1 cellular context compared by ENCODE assay signal in genomic region chr6:3209114-3210023, GRCh38.
TF ChIP-seq lines count a peak whose summit lies in the region.

No MANE protein-coding gene starts in this region.

TF ChIP-seq in SK-N-SH, 30 proteins besides CTCF, POLR2A, EP300 and RAD21 (continued from another document):
- TF ChIP-seq ZBTB33 (IDR thresholded peaks at IDR 0.05; ENCODE audit: borderline replicate concordance, low read depth) (no peak), NFIC (IDR thresholded peaks at IDR 0.05; ENCODE audit: borderline replicate concordance) (no peak), RFX5 (IDR thresholded peaks at IDR 0.05; ENCODE audit: low read length) (no peak), CHD2 (IDR thresholded peaks at IDR 0.05; ENCODE audit: low read length, partially characterized antibody) (peak; percentile 71), GABPA (IDR thresholded peaks at IDR 0.05; ENCODE audit: low read depth) (no peak; the same call in 1 of the 2 replicates), USF1 (IDR thresholded peaks at IDR 0.05; ENCODE audit: borderline replicate concordance, low read depth) (0 out of 2 replicates have a peak, but pooled peaks have one; percentile 6), EZH2phosphoT487 (IDR thresholded peaks at IDR 0.05; ENCODE audit: borderline replicate concordance, low read depth) (no peak), MXI1 (IDR thresholded peaks at IDR 0.05; ENCODE audit: low read depth, low read length) (peak; percentile 77), FOXJ3 (CRISPR knock-in tag; IDR thresholded peaks at IDR 0.05) (no peak), PBX3 (IDR thresholded peaks at IDR 0.05) (peak; percentile 54; the same call in 1 of the 2 replicates), ELF1 (IDR thresholded peaks at IDR 0.05) (peak; percentile 88), MEF2A (IDR thresholded peaks at IDR 0.05; ENCODE audit: borderline replicate concordance, low read depth) (no peak), TEAD4 (IDR thresholded peaks at IDR 0.05; ENCODE audit: borderline replicate concordance, insufficient read depth) (no peak), REST (IDR thresholded peaks at IDR 0.05; ENCODE audit: low read depth, low read length) (peak; percentile 23; the same call in 1 of the 2 replicates), RCOR1 (IDR thresholded peaks at IDR 0.05; ENCODE audit: low read length) (peak; percentile 83), NRF1 (IDR thresholded peaks at IDR 0.05; ENCODE audit: low read depth, low read length) (no peak), SIN3A (IDR thresholded peaks at IDR 0.05; ENCODE audit: borderline replicate concordance, low read depth, low read length) (peak; percentile 78; the same call in 1 of the 2 replicates), GATA2 (CRISPR knock-in tag; IDR thresholded peaks at IDR 0.05) (peak; percentile 8; the same call in 1 of the 2 replicates), FOXM1 (IDR thresholded peaks at IDR 0.05; ENCODE audit: low read depth) (no peak), SMC3 (IDR thresholded peaks at IDR 0.05; ENCODE audit: low read depth, low read length) (peak; percentile 54), JUND (IDR thresholded peaks at IDR 0.05) (peak; percentile 74), TAF1 (IDR thresholded peaks at IDR 0.05; ENCODE audit: borderline replicate concordance, low read depth, low read length) (0 out of 2 replicates have a peak, but pooled peaks have one; percentile 22), FOSL2 (IDR thresholded peaks at IDR 0.05; ENCODE audit: borderline replicate concordance, low read depth) (peak; percentile 79; the same call in 1 of the 2 replicates), RXRA (IDR thresholded peaks at IDR 0.05; ENCODE audit: borderline replicate concordance, low read depth) (0 out of 2 replicates have a peak, but pooled peaks have one; percentile 19), POLR2AphosphoS5 (IDR thresholded peaks at IDR 0.05; ENCODE audit: low read depth, low read length) (peak; percentile 59)
- TF ChIP-seq, protein P1, sequence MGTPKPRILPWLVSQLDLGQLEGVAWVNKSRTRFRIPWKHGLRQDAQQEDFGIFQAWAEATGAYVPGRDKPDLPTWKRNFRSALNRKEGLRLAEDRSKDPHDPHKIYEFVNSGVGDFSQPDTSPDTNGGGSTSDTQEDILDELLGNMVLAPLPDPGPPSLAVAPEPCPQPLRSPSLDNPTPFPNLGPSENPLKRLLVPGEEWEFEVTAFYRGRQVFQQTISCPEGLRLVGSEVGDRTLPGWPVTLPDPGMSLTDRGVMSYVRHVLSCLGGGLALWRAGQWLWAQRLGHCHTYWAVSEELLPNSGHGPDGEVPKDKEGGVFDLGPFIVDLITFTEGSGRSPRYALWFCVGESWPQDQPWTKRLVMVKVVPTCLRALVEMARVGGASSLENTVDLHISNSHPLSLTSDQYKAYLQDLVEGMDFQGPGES (IDR thresholded peaks at IDR 0.05; ENCODE audit: low read depth, low read length): no peak
